ENCODE assay signal across 14 cellular contexts in genomic region chr12:89497005-89497404, GRCh38.
"Had no signal": no experiment of that assay in that cellular context is flagged by ENCODE, and none has a peak within 500 bp of the region (broad histone marks: within the 10 kb centered on the region; RNA-seq: fewer than 3 reads in every experiment).

No MANE protein-coding gene starts in this region.

- H3K4me3 ChIP-seq: cardiac muscle cell, lung, neural progenitor cell, SJSA1, transverse colon had no signal

- H3K4me3 Mint-ChIP-seq: activated naive CD4-positive, alpha-beta T cell treated with anti-CD3 and anti-CD28 coated beads for 36 hours; activated naive CD8-positive, alpha-beta T cell treated with anti-CD3 and anti-CD28 coated beads, Interleukin-2, amount 50 U/mL, for 24 hours; immature natural killer cell; neural progenitor cell; stimulated activated effector memory CD8-positive, alpha-beta T cell treated with anti-CD3 and anti-CD28 coated beads, Interleukin-12 subunit alpha, Interleukin-12 subunit beta, amount 100 ng/mL, for 72 hours; T-helper 2 cell treated with Interferon-gamma antibody and Interleukin-4, amounts not matched to agents 5 μg/mL and 100 μg/mL, for 36 hours had no signal

- H3K9me3 ChIP-seq: SJSA1, transverse colon had no signal

- H3K4me1 Mint-ChIP-seq: neural progenitor cell had no signal

- H3K27ac Mint-ChIP-seq: activated naive CD4-positive, alpha-beta T cell treated with anti-CD3 and anti-CD28 coated beads for 36 hours; activated naive CD8-positive, alpha-beta T cell treated with anti-CD3 and anti-CD28 coated beads, Interleukin-2, amount 50 U/mL, for 24 hours; immature natural killer cell; neural progenitor cell; T-helper 2 cell treated with Interferon-gamma antibody and Interleukin-4, amounts not matched to agents 5 μg/mL and 100 μg/mL, for 36 hours had no signal

- DNase-seq: activated naive CD4-positive, alpha-beta T cell treated with anti-CD3 and anti-CD28 coated beads for 36 hours; activated naive CD8-positive, alpha-beta T cell treated with anti-CD3 and anti-CD28 coated beads, Interleukin-2, amount 50 U/mL, for 24 hours; activated T-cell treated with anti-CD3 and anti-CD28 coated beads for 4 hours; immature natural killer cell; midbrain; naive B cell; transverse colon had no signal

- H3K9me3 Mint-ChIP-seq: activated naive CD4-positive, alpha-beta T cell treated with anti-CD3 and anti-CD28 coated beads for 36 hours; activated naive CD8-positive, alpha-beta T cell treated with anti-CD3 and anti-CD28 coated beads, Interleukin-2, amount 50 U/mL, for 24 hours; immature natural killer cell; naive B cell; stimulated activated effector memory CD8-positive, alpha-beta T cell treated with anti-CD3 and anti-CD28 coated beads, Interleukin-12 subunit alpha, Interleukin-12 subunit beta, amount 100 ng/mL, for 72 hours; T-helper 2 cell treated with Interferon-gamma antibody and Interleukin-4, amounts not matched to agents 5 μg/mL and 100 μg/mL, for 36 hours had no signal

- H3K4me1 ChIP-seq: neural progenitor cell had no signal

- H3K27me3 Mint-ChIP-seq: activated naive CD8-positive, alpha-beta T cell treated with anti-CD3 and anti-CD28 coated beads, Interleukin-2, amount 50 U/mL, for 24 hours; naive B cell had no signal

- H3K27me3 ChIP-seq: cardiac muscle cell, neural progenitor cell, SJSA1, transverse colon had no signal

- ATAC-seq: activated CD4-positive, CD25-positive, alpha-beta regulatory T cell treated with anti-CD3 and anti-CD28 coated beads, Interleukin-2, amount 50 U/mL, for 24 hours; activated naive CD8-positive, alpha-beta T cell treated with anti-CD3 and anti-CD28 coated beads, Interleukin-2, amount 50 U/mL, for 24 hours; stimulated activated effector memory CD8-positive, alpha-beta T cell treated with anti-CD3 and anti-CD28 coated beads, Interleukin-12 subunit alpha, Interleukin-12 subunit beta, amount 100 ng/mL, for 72 hours had no signal

- H3K27ac ChIP-seq: cardiac muscle cell, neural progenitor cell, SJSA1 had no signal

- H3K36me3 ChIP-seq: cardiac muscle cell, neural progenitor cell, transverse colon had no signal
